Comparison of ENCODE assay signal across 8 cellular contexts in genomic region chr12:2796187-2796663, GRCh38. TPM values are rescaled to one million over a fixed set of nuclear protein-coding genes. Genes with fewer than 3 reads are reported as not detected.
A peak's percentile ranks its signal among the peaks of the same experiment; 100 is the strongest.
DNase-seq lines count a peak whose midpoint lies in the region; ATAC-seq, FAIRE-seq and TF ChIP-seq lines count a peak whose summit lies in the region.

No MANE protein-coding gene starts in this region.

- no peak for FAIRE-seq in A549 (lab: Jason Lieb, UNC)

- H3K4me2 ChIP-seq in A549 = peak overlapping the region; percentile 96

- peak overlapping the region; percentile 76 for H3K4me3 ChIP-seq in A549
- peak overlapping the region; percentile 75 for H3K4me3 ChIP-seq in WI38 (ENCODE audit: low read depth, low read length)
- H3K4me3 ChIP-seq in right cardiac atrium (ENCODE audit: low read length) = peak overlapping the region; percentile 99
- peak overlapping the region; percentile 78 to 89 (median 85) for H3K4me3 ChIP-seq in skeletal muscle tissue (ENCODE audit: low read length in 3 of 3)

- H3K27me3 ChIP-seq in right cardiac atrium (ENCODE audit: control insufficient read depth, insufficient read depth) (no peaks in the 10 kb centered on the region), skeletal muscle tissue (ENCODE audit: control insufficient read depth in 3 of 3, insufficient read depth in 3 of 3, low read length in 3 of 3) (no peaks in the 10 kb centered on the region)

- no peak for TF ChIP-seq POLR2A in A549 (IDR thresholded peaks at IDR 0.05; ENCODE audit: low read length)

- H3K27ac ChIP-seq in A549 (peak overlapping the region; percentile 97 to 99), right cardiac atrium (ENCODE audit: low read length) (peak overlapping the region; percentile 71), skeletal muscle tissue (ENCODE audit: low read depth, low read length) (peak overlapping the region; percentile 54)

- H3K9me3 ChIP-seq in A549 = no peaks in the 10 kb centered on the region
- H3K9me3 ChIP-seq in right cardiac atrium (ENCODE audit: control insufficient read depth, low read length) = no peaks in the 10 kb centered on the region
- H3K9me3 ChIP-seq in skeletal muscle tissue (ENCODE audit: control insufficient read depth in 3 of 3, low read length in 3 of 3) = no peaks in the 10 kb centered on the region

- H3K4me1 ChIP-seq in A549 (peaks cover 18% of the 10 kb centered on the region), right cardiac atrium (ENCODE audit: control insufficient read depth, insufficient read depth, low read length) (peaks cover 15% of the 10 kb centered on the region), skeletal muscle tissue (ENCODE audit: control insufficient read depth in 3 of 3, insufficient read depth in 3 of 3, low read length in 3 of 3) (peaks cover 22 to 33% (median 28%) of the 10 kb centered on the region in 3 donors)

- DNase-seq in A549 (ENCODE audit: low read depth in 1 of 2, low spot score in 1 of 2) (peak in 1 of 2 experiments; percentile 25), GM19240 (ENCODE audit: insufficient read length, low spot score) (peak; percentile 11), right cardiac atrium (no peak), NCI-H2029 (lab: John Stamatoyannopoulos, UW) (no peak), AG08395 (ENCODE audit: low spot score) (no peak)
- DNase-seq in activated effector memory CD4-positive, alpha-beta T cell treated with Interleukin-2 at 50 U/mL for 16 hours = no peak

- POLR2A ChIA-PET in A549 (lab: Yijun Ruan, JAX) = interaction anchor here (0.6 to 2.6 kb wide), 3 partner anchors 12 to 16 kb away, joined by 3 to 19 read pairs (median 4); partner anchors contain the start of gene ITFG2

- H3K36me3 ChIP-seq in skeletal muscle tissue (ENCODE audit: control insufficient read depth in 3 of 3, insufficient read depth in 3 of 3, low read length in 3 of 3) = peaks cover 34 to 42% (median 40%) of the 10 kb centered on the region in 3 donors

- TF ChIP-seq RAD21 in A549 (conservative IDR thresholded peaks at IDR 0.05 in 1 of 2, IDR thresholded peaks at IDR 0.05 in 1 of 2) = no peak

- TF ChIP-seq CTCF in A549 (IDR thresholded peaks at IDR 0.05) (peak; percentile 27; the same call in 2 of the 3 replicates), WI38 (IDR thresholded peaks at IDR 0.05; ENCODE audit: low read depth, low read length) (no peak)

- CTCF ChIA-PET in A549 (lab: Yijun Ruan, JAX) = interaction anchor here (0.6 to 7.3 kb wide), 6 partner anchors 12 to 149 kb away, joined by 3 to 57 read pairs (median 5); no protein-coding TSS in a partner anchor

- 3% methylated on average over 14 of the region's 14 CpGs for WGBS in A549 (ENCODE audit: missing lambda C conversion rate)
- WGBS in right cardiac atrium = 7% methylated on average over 14 of the region's 14 CpGs

- intact Hi-C loops in right cardiac atrium (cut with DNase I) = no loop called here

- ATAC-seq in A549 (peak; percentile 23 to 43; a peak in 5 of 6 replicates), right cardiac atrium (no peak)

- peak overlapping the region; percentile 81 to 86 (median 83) for H3K9ac ChIP-seq in skeletal muscle tissue (ENCODE audit: low read depth in 1 of 3, low read length in 3 of 3)

- TF ChIP-seq EP300 in A549 (IDR thresholded peaks at IDR 0.05) = no peak

TF ChIP-seq in A549, 52 proteins besides CTCF, POLR2A, EP300 and RAD21:
- no peak for TF ChIP-seq HEYL (CRISPR knock-in tag; IDR thresholded peaks at IDR 0.05)
- no peak for TF ChIP-seq CBX8 (IDR thresholded peaks at IDR 0.05)
- TF ChIP-seq FOXS1 (CRISPR knock-in tag; IDR thresholded peaks at IDR 0.05) = no peak
- TF ChIP-seq EHF (CRISPR knock-in tag; IDR thresholded peaks at IDR 0.05) = no peak
- no peak for TF ChIP-seq RFX5 (IDR thresholded peaks at IDR 0.05)
- TF ChIP-seq CHD4 (IDR thresholded peaks at IDR 0.05; ENCODE audit: borderline replicate concordance) = no peak
- no peak for TF ChIP-seq FOSB (CRISPR knock-in tag; IDR thresholded peaks at IDR 0.05)
- TF ChIP-seq RNF2 (IDR thresholded peaks at IDR 0.05; ENCODE audit: borderline replicate concordance, low read depth) = no peak
- TF ChIP-seq ATOH8 (CRISPR knock-in tag; IDR thresholded peaks at IDR 0.05; ENCODE audit: low read depth) = no peak
- TF ChIP-seq, protein P1, sequence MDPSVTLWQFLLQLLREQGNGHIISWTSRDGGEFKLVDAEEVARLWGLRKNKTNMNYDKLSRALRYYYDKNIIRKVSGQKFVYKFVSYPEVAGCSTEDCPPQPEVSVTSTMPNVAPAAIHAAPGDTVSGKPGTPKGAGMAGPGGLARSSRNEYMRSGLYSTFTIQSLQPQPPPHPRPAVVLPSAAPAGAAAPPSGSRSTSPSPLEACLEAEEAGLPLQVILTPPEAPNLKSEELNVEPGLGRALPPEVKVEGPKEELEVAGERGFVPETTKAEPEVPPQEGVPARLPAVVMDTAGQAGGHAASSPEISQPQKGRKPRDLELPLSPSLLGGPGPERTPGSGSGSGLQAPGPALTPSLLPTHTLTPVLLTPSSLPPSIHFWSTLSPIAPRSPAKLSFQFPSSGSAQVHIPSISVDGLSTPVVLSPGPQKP (IDR thresholded peaks at IDR 0.05; ENCODE audit: low read depth, low read length) = no peak
- no peak for TF ChIP-seq BHLHE40 (IDR thresholded peaks at IDR 0.05; ENCODE audit: low read depth, low read length)
- TF ChIP-seq TFCP2L1 (CRISPR knock-in tag; IDR thresholded peaks at IDR 0.05) = no peak
- TF ChIP-seq ESRRA (IDR thresholded peaks at IDR 0.05; ENCODE audit: borderline replicate concordance, low read length) = no peak
TF ChIP-seq in A549: peak in this region for 0.

RNA-seq across cellular contexts. Expression of gene FKBP4, which starts 1.5 kb away (rescaled TPM):
- polyA plus RNA-seq in A549 (2011; rRNA removed) = 108 and 125 TPM in 2 replicates
- polyA plus RNA-seq in A549 (2012; cell fraction: cytosol; rRNA removed) = 109 TPM in 2 replicates
- 116 and 128 TPM in 2 replicates for polyA plus RNA-seq in A549 (2012; cell fraction: nucleus; rRNA removed)
- 123 to 140 TPM (median 137 TPM) in 3 replicates for polyA plus RNA-seq in A549 (2017; fragmentation: RNase III; extraction: RNeasy Plus Mini Kit Qiagen cat#74134 plus additional on column Dnase treatment)
- 95.0 and 120 TPM in 2 replicates for polyA minus RNA-seq in A549 (2011; rRNA and poly(A)+ RNA removed)
- total RNA-seq in right cardiac atrium = 10 to 100 TPM; 36.4 to 65.2 (median 53.7) TPM
- 32.4 TPM for polyA plus RNA-seq in right cardiac atrium
- total RNA-seq in skeletal muscle tissue = 27.1 TPM

RNA-seq across cellular contexts. Expression of gene ITFG2, which starts 16.2 kb away (rescaled TPM):
- 23.7 and 28.4 TPM in 2 replicates for polyA plus RNA-seq in A549 (2011; rRNA removed)
- 29.5 and 30.4 TPM in 2 replicates for polyA plus RNA-seq in A549 (2012; cell fraction: cytosol; rRNA removed)
- polyA plus RNA-seq in A549 (2012; cell fraction: nucleus; rRNA removed) = 77.0 and 80.9 TPM in 2 replicates
- 17.5 to 23.2 TPM (median 20.5 TPM) in 3 replicates for polyA plus RNA-seq in A549 (2017; fragmentation: RNase III; extraction: RNeasy Plus Mini Kit Qiagen cat#74134 plus additional on column Dnase treatment)
- 46.0 and 60.4 TPM in 2 replicates for polyA minus RNA-seq in A549 (2011; rRNA and poly(A)+ RNA removed)
- total RNA-seq in right cardiac atrium = 10 to 100 TPM; 14.3 to 20.6 (median 17.3) TPM
- polyA plus RNA-seq in right cardiac atrium = 15.7 TPM
- 18.8 TPM for total RNA-seq in skeletal muscle tissue

RNA-seq across cellular contexts. Expression of gene NRIP2, which starts 38.6 kb away (rescaled TPM):
- polyA plus RNA-seq in A549 (2011; rRNA removed) (not detected in 2 replicates), A549 (2017; fragmentation: RNase III; extraction: RNeasy Plus Mini Kit Qiagen cat#74134 plus additional on column Dnase treatment) (not detected in 3 replicates), right cardiac atrium (2.0 TPM)
- polyA plus RNA-seq in A549 (2012; cell fraction: cytosol; rRNA removed) = not detected in 2 replicates
- polyA plus RNA-seq in A549 (2012; cell fraction: nucleus; rRNA removed) = not detected in 2 replicates
- polyA minus RNA-seq in A549 (2011; rRNA and poly(A)+ RNA removed) = not detected in 2 replicates
- total RNA-seq in right cardiac atrium (1 to 10 TPM; 1.5 to 3.0 (median 1.8) TPM), skeletal muscle tissue (1.0 TPM)

Comparison
In these comparisons a context has a peak if more than half of its experiments do, and no peak if none do; other contexts are left out.
1. ATAC-seq: peak in A549 (2 of 2); none in right cardiac atrium (0 of 2).
2. Peak in every context shown above with its lines, with median percentiles within 50 percentile points of each other: H3K27ac ChIP-seq and H3K4me3 ChIP-seq.